ENCODE assay signal across 18 cellular contexts in genomic region chr11:3994030-3994640, GRCh38.
DNase-seq lines count a peak whose midpoint lies in the region; ATAC-seq and TF ChIP-seq lines count a peak whose summit lies in the region.
"Had no signal": no experiment of that assay in that cellular context is flagged by ENCODE, and none has a peak within 500 bp of the region (broad histone marks: within the 10 kb centered on the region; RNA-seq: fewer than 3 reads in every experiment).

No MANE protein-coding gene starts in this region.

- DNase-seq in DMS53 (lab: John Stamatoyannopoulos, UW) (peak; percentile 46), DMS53 treated with DMSO at 0.1 percent for 48 hours (lab: John Stamatoyannopoulos, UW; ENCODE audit: unreplicated experiment) (no peak), WTC11 (ENCODE audit: low spot score) (no peak), fibroblast of peridontal ligament (ENCODE audit: extremely low read depth) (peak; percentile 12), NCI-H2227 (lab: John Stamatoyannopoulos, UW; ENCODE audit: unreplicated experiment) (no peak), AG20443 (ENCODE audit: low spot score) (no peak)
- DNase-seq in stimulated activated naive CD8-positive, alpha-beta T cell treated with anti-CD3 and anti-CD28 coated beads, Interleukin-15, Interleukin-2, amounts not matched to agents 100 U/mL and 50 U/mL, for 24 hours = no peak
- DNase-seq: activated T-cell treated with anti-CD3 and anti-CD28 coated beads, Interleukin-2, amount 50 U/mL, for 1 hour; NCI-H187 treated with DMSO at 0.1 percent for 48 hours; NCI-H526 treated with DMSO at 0.1 percent for 48 hours; pancreas; T-helper 17 cell had no signal

- no peak overlapping the region for H3K4me3 ChIP-seq in HEK293 (ENCODE audit: low read depth, low read length)
- H3K4me3 ChIP-seq: GM23338, pancreas, smooth muscle cell had no signal

- no peaks in the 10 kb centered on the region for H3K36me3 ChIP-seq in HEK293 (ENCODE audit: control insufficient read depth in 2 of 2, insufficient read depth in 1 of 2, low read length in 2 of 2)
- H3K36me3 ChIP-seq: pancreas had no signal

- no peak overlapping the region for H3K4me3 Mint-ChIP-seq in WTC11
- H3K4me3 Mint-ChIP-seq: GM23338; stimulated activated naive CD8-positive, alpha-beta T cell treated with anti-CD3 and anti-CD28 coated beads, Interleukin-15, Interleukin-2, amounts not matched to agents 100 ng/mL and 50 ng/mL, for 24 hours; T-helper 17 cell had no signal

- H3K4me1 Mint-ChIP-seq in WTC11 = peaks cover 3% of the 10 kb centered on the region

- no peak for ATAC-seq in WTC11
- no peak for ATAC-seq in stimulated activated naive CD8-positive, alpha-beta T cell treated with anti-CD3 and anti-CD28 coated beads, Interleukin-15, Interleukin-2, amounts not matched to agents 100 U/mL and 50 U/mL, for 24 hours
- ATAC-seq: GM23338, Panc1, pancreas, T-helper 17 cell had no signal

- H3K27ac ChIP-seq in HEK293 (ENCODE audit: extremely low read depth, low read depth, low read length) = no peak overlapping the region
- H3K27ac ChIP-seq: 22Rv1, pancreas had no signal

- CTCF ChIA-PET in HEK293 (lab: Yijun Ruan, JAX) = interaction anchor here (1.0 kb wide), 1 partner anchor 79 kb away, joined by 4 read pairs; no protein-coding TSS in a partner anchor
- CTCF ChIA-PET in WTC11 (lab: Charles Lee) = no interaction called here

- H3K27me3 Mint-ChIP-seq in WTC11 (ENCODE audit: low read depth) = peaks cover 25% of the 10 kb centered on the region
- H3K27me3 Mint-ChIP-seq: stimulated activated naive CD8-positive, alpha-beta T cell treated with anti-CD3 and anti-CD28 coated beads, Interleukin-15, Interleukin-2, amounts not matched to agents 100 ng/mL and 50 ng/mL, for 24 hours; T-helper 17 cell had no signal

- H3K4me1 ChIP-seq in HEK293 (ENCODE audit: control insufficient read depth, insufficient read depth, low read length) = no peaks in the 10 kb centered on the region
- H3K4me1 ChIP-seq: pancreas had no signal

- no peak overlapping the region for H3K27ac Mint-ChIP-seq in WTC11
- H3K27ac Mint-ChIP-seq: GM23338; stimulated activated naive CD8-positive, alpha-beta T cell treated with anti-CD3 and anti-CD28 coated beads, Interleukin-15, Interleukin-2, amounts not matched to agents 100 ng/mL and 50 ng/mL, for 24 hours; T-helper 17 cell had no signal

- no peak for TF ChIP-seq CTCF in HEK293 (tag by site-specific recombination; IDR thresholded peaks at IDR 0.05)
- TF ChIP-seq CTCF in WTC11 (IDR thresholded peaks at IDR 0.05) = no peak

- H3K9me3 ChIP-seq in HEK293 (ENCODE audit: control insufficient read depth, insufficient read depth, low read depth, low read length) = no peaks in the 10 kb centered on the region
- H3K9me3 ChIP-seq: pancreas had no signal

- H3K9me3 Mint-ChIP-seq in WTC11 = peaks cover 50% of the 10 kb centered on the region

- POLR2A ChIA-PET in HEK293 (lab: Yijun Ruan, JAX) (no interaction called here), WTC11 (lab: Charles Lee) (no interaction called here)

- peaks cover 28% of the 10 kb centered on the region for H3K36me3 Mint-ChIP-seq in WTC11

TF ChIP-seq in HEK293, 187 proteins besides CTCF, POLR2A, EP300 and RAD21 (continues in another document):
- no peak for TF ChIP-seq PRDM4 (tag by site-specific recombination; IDR thresholded peaks at IDR 0.05)
- no peak for TF ChIP-seq RBAK (tag by site-specific recombination; IDR thresholded peaks at IDR 0.05)
- TF ChIP-seq ZNF423 (tag by site-specific recombination; IDR thresholded peaks at IDR 0.05) = no peak
- TF ChIP-seq ZBTB17 (tag by site-specific recombination; IDR thresholded peaks at IDR 0.05) = no peak
- TF ChIP-seq SCRT2 (tag by site-specific recombination; IDR thresholded peaks at IDR 0.05) = no peak
- no peak for TF ChIP-seq SCRT1 (tag by site-specific recombination; IDR thresholded peaks at IDR 0.05; ENCODE audit: borderline replicate concordance)
- TF ChIP-seq SP7 (tag by site-specific recombination; IDR thresholded peaks at IDR 0.05) = peak; percentile 39; the same call in 1 of the 2 replicates
- TF ChIP-seq ZNF629 (tag by site-specific recombination; IDR thresholded peaks at IDR 0.05) = 0 out of 2 replicates have a peak, but pooled peaks have one; percentile 27
- TF ChIP-seq YY2 (tag by site-specific recombination; IDR thresholded peaks at IDR 0.05) = no peak
- TF ChIP-seq ZNF561 (tag by site-specific recombination; IDR thresholded peaks at IDR 0.05; ENCODE audit: borderline replicate concordance) = no peak

TF ChIP-seq in WTC11, 78 proteins besides CTCF, POLR2A, EP300 and RAD21:
- peak; percentile 96 for TF ChIP-seq ZNF317 (CRISPR knock-in tag; IDR thresholded peaks at IDR 0.05; ENCODE audit: borderline replicate concordance, low read depth)
- no peak for TF ChIP-seq ARID4B (CRISPR knock-in tag; IDR thresholded peaks at IDR 0.05; ENCODE audit: borderline replicate concordance)

Comparison
In these comparisons a context has a peak if more than half of its experiments do, and no peak if none do; other contexts are left out.
1. DNase-seq: peak in DMS53 (single experiment) and fibroblast of peridontal ligament (single experiment); none in DMS53 treated with DMSO at 0.1 percent for 48 hours (single experiment), WTC11 (single experiment), NCI-H2227 (single experiment), AG20443 (single experiment) and stimulated activated naive CD8-positive, alpha-beta T cell treated with anti-CD3 and anti-CD28 coated beads, Interleukin-15, Interleukin-2, amounts not matched to agents 100 U/mL and 50 U/mL, for 24 hours (single experiment).